ENCODE assay signal across 1 cellular context in genomic region chr2:55617160-55618024, GRCh38.
TF ChIP-seq lines count a peak whose summit lies in the region.

Gene PPP4R3B, minus strand, starts transcription at chr2:55617622. Its CDS starts 337 bp downstream, at chr2:55617285.

TF ChIP-seq in WTC11, 78 proteins besides CTCF, POLR2A, EP300 and RAD21 (continued from another document):
- TF ChIP-seq ATF6 (CRISPR knock-in tag; IDR thresholded peaks at IDR 0.05): no peak
- 0 out of 2 replicates have a peak, but pooled peaks have one; percentile 19 for TF ChIP-seq ZNF281 (CRISPR knock-in tag; IDR thresholded peaks at IDR 0.05)
- TF ChIP-seq ZNF121 (CRISPR knock-in tag; IDR thresholded peaks at IDR 0.05): no peak
- no peak for TF ChIP-seq ATF3 (CRISPR knock-in tag; conservative IDR thresholded peaks at IDR 0.05)
- TF ChIP-seq PREB (CRISPR knock-in tag; IDR thresholded peaks at IDR 0.05; ENCODE audit: borderline replicate concordance): peak; percentile 82
- no peak for TF ChIP-seq ZNF263 (CRISPR knock-in tag; IDR thresholded peaks at IDR 0.05; ENCODE audit: low read depth)
- no peak for TF ChIP-seq EMX1 (CRISPR knock-in tag; IDR thresholded peaks at IDR 0.05)
- TF ChIP-seq FOXP1 (CRISPR knock-in tag; IDR thresholded peaks at IDR 0.05; ENCODE audit: borderline replicate concordance): peak; percentile 88
- TF ChIP-seq NFYB (CRISPR knock-in tag; conservative IDR thresholded peaks at IDR 0.05; ENCODE audit: low read depth): peak; percentile 81
- TF ChIP-seq ZNF416 (CRISPR knock-in tag; IDR thresholded peaks at IDR 0.05): peak; percentile 14; the same call in 1 of the 2 replicates
- no peak for TF ChIP-seq CREB1 (CRISPR knock-in tag; IDR thresholded peaks at IDR 0.05)
- TF ChIP-seq CREM (CRISPR knock-in tag; IDR thresholded peaks at IDR 0.05): peak; percentile 81
- TF ChIP-seq HMGXB4 (CRISPR knock-in tag; IDR thresholded peaks at IDR 0.05): peak; percentile 34; the same call in 1 of the 2 replicates
